ENCODE assay signal across 19 cellular contexts in genomic region chr3:151483488-151483887, GRCh38. TPM values are rescaled to one million over a fixed set of nuclear protein-coding genes. Genes with fewer than 3 reads are reported as not detected.
"Had no signal": no experiment of that assay in that cellular context is flagged by ENCODE, and none has a peak within 500 bp of the region (broad histone marks: within the 10 kb centered on the region; RNA-seq: fewer than 3 reads in every experiment).

No MANE protein-coding gene starts in this region.

- H3K9me3 ChIP-seq: SK-N-SH had no signal

- H3K27ac ChIP-seq: RWPE1 had no signal

- DNase-seq: KBM-7, MV-4-11, NCI-H1048, NCI-H1105, NCI-H1417, NCI-H146, NCI-H1694 treated with DMSO at 0.1 percent for 48 hours, NCI-H1930, NCI-H2081, NCI-H2107, NCI-H2227 treated with DMSO at 0.1 percent for 48 hours, NCI-H524, NCI-H526 treated with DMSO at 0.1 percent for 48 hours, NCI-H774, SHP77, SK-N-SH, SW 1271 had no signal

RNA-seq across cellular contexts. Expression of gene IGSF10, which starts 22.6 kb away (rescaled TPM):
- total RNA-seq: MCF 10A had no signal
